ENCODE assay signal across 19 cellular contexts in genomic region chr15:89038146-89038545, GRCh38.
"Had no signal": no experiment of that assay in that cellular context is flagged by ENCODE, and none has a peak within 500 bp of the region (broad histone marks: within the 10 kb centered on the region; RNA-seq: fewer than 3 reads in every experiment).

No MANE protein-coding gene starts in this region.

- H3K4me1 Mint-ChIP-seq: endodermal cell, memory B cell had no signal

- DNase-seq: effector CD4-positive, alpha-beta T cell; endodermal cell; glutamatergic neuron; left lung; lower lobe of right lung; midbrain; pancreas; right cardiac atrium; small intestine; stimulated activated CD4-positive, alpha-beta T cell treated with anti-CD3 and anti-CD28 coated beads, Interleukin-12 subunit alpha, Interleukin-12 subunit beta, amount 100 ng/mL, for 4 hours; stimulated activated naive CD4-positive, alpha-beta T cell; stomach; substantia nigra; trophoblast cell had no signal

- H3K36me3 ChIP-seq: left lung, lower lobe of right lung, pancreas, stomach, thoracic aorta had no signal

- H3K27me3 Mint-ChIP-seq: progenitor cell of endocrine pancreas had no signal

- H3K27ac Mint-ChIP-seq: endodermal cell; memory B cell; natural killer cell treated with Interleukin-12 subunit alpha and Interleukin-12 subunit beta and Interleukin-15 and Interleukin-18, amount 100 ng/mL, for 72 hours; progenitor cell of endocrine pancreas had no signal

- H3K9me3 ChIP-seq: left lung, lower lobe of right lung, pancreas, stomach, thoracic aorta had no signal

- H3K36me3 Mint-ChIP-seq: memory B cell; natural killer cell treated with Interleukin-12 subunit alpha and Interleukin-12 subunit beta and Interleukin-15 and Interleukin-18, amount 100 ng/mL, for 72 hours had no signal

- H3K4me1 ChIP-seq: left lung, lower lobe of right lung, pancreas, stomach had no signal

- H3K4me3 Mint-ChIP-seq: endodermal cell; memory B cell; natural killer cell treated with Interleukin-12 subunit alpha and Interleukin-12 subunit beta and Interleukin-15 and Interleukin-18, amount 100 ng/mL, for 72 hours had no signal

- ATAC-seq: left lung; lower lobe of right lung; natural killer cell treated with Interleukin-12 subunit alpha and Interleukin-12 subunit beta and Interleukin-15 and Interleukin-18, amount 100 ng/mL, for 72 hours; pancreas had no signal

- H3K27ac ChIP-seq: coronary artery, left lung, lower lobe of right lung, pancreas, stomach, thoracic aorta had no signal

- H3K9me3 Mint-ChIP-seq: endodermal cell; memory B cell; natural killer cell treated with Interleukin-12 subunit alpha and Interleukin-12 subunit beta and Interleukin-15 and Interleukin-18, amount 100 ng/mL, for 72 hours had no signal

- H3K4me3 ChIP-seq: coronary artery, left lung, lower lobe of right lung, pancreas, stomach, thoracic aorta had no signal
